In genomic region chr11:103043826-103044688, GRCh38 we compare ENCODE assay signal across 19 cellular contexts. TPM values are rescaled to one million over a fixed set of nuclear protein-coding genes. Genes with fewer than 3 reads are reported as not detected.
A peak's percentile ranks its signal among the peaks of the same experiment; 100 is the strongest.
DNase-seq lines count a peak whose midpoint lies in the region; ATAC-seq, FAIRE-seq and TF ChIP-seq lines count a peak whose summit lies in the region.
"Had no signal": no experiment of that assay in that cellular context is flagged by ENCODE, and none has a peak within 500 bp of the region (broad histone marks: within the 10 kb centered on the region; RNA-seq: fewer than 3 reads in every experiment).

No MANE protein-coding gene starts in this region.

- in situ Hi-C loops in HepG2 (cut with HindIII; ENCODE audit: extremely low pct_ligation_motif_present, low pct_unique_long_range_greater_than_20kb), result no loop called here

- H3K27me3 ChIP-seq in OCI-LY3 (ENCODE audit: low read depth, low read length) (no peaks in the 10 kb centered on the region), HepG2 (ENCODE audit: control insufficient read depth in 1 of 2, insufficient read depth in 2 of 2, low read length in 2 of 2) (no peaks in the 10 kb centered on the region), small intestine (ENCODE audit: control insufficient read depth in 2 of 2, insufficient read depth in 2 of 2, low read length in 2 of 2) (no peaks in the 10 kb centered on the region), heart right ventricle (peaks cover 0 to 5% (median 0%) of the 10 kb centered on the region in 7 donors)
- H3K27me3 ChIP-seq: Peyer's patch had no signal

- TF ChIP-seq POLR2A in HepG2 (IDR thresholded peaks at IDR 0.05; ENCODE audit: insufficient read depth in 1 of 2, low read depth in 2 of 2, low read length in 2 of 2), result no peak

- H3K27ac Mint-ChIP-seq in activated CD4-positive, alpha-beta T cell treated with anti-CD3 and anti-CD28 coated beads for 36 hours, result no peak overlapping the region

- no peak for TF ChIP-seq RAD21 in HepG2 (CRISPR knock-in tag; IDR thresholded peaks at IDR 0.05)

- ATAC-seq in HepG2, result no peak
- ATAC-seq in activated CD4-positive, alpha-beta T cell treated with anti-CD3 and anti-CD28 coated beads for 36 hours, result no peak
- no peak for ATAC-seq in heart right ventricle
- ATAC-seq: GM12878 had no signal

- H3K27ac ChIP-seq in OCI-LY3 (ENCODE audit: low read length) (no peak overlapping the region), HepG2 (ENCODE audit: extremely low read length, insufficient read depth, low read length) (no peak overlapping the region), small intestine (ENCODE audit: low read depth in 1 of 2, low read length in 1 of 2) (no peak overlapping the region), heart right ventricle (no peak overlapping the region)
- H3K27ac ChIP-seq: 22Rv1 had no signal

- H2AFZ ChIP-seq in OCI-LY3 (ENCODE audit: low read depth, low read length), result peak overlapping the region; percentile 60; the same call in 1 of the 2 replicates
- peak overlapping the region; percentile 72 for H2AFZ ChIP-seq in HepG2 (ENCODE audit: low read length)

- H3K9ac ChIP-seq in OCI-LY3 (ENCODE audit: low read length) (no peak overlapping the region), HepG2 (ENCODE audit: insufficient read depth, low read depth, low read length) (no peak overlapping the region)

- intact Hi-C loops in HepG2 (cut with micrococcal nuclease; ENCODE audit: unreplicated experiment) (no loop called here), heart right ventricle (cut with DNase I) (no loop called here)
- intact Hi-C loops in activated CD4-positive, alpha-beta T cell treated with anti-CD3 and anti-CD28 coated beads for 36 hours (cut with DNase I, micrococcal nuclease), result no loop called here

- CTCF ChIA-PET in HepG2 (lab: Yijun Ruan, JAX; ENCODE audit: low intra/inter-chr PET ratio, low total read pairs), result no interaction called here
- CTCF ChIA-PET in activated CD4-positive, alpha-beta T cell treated with anti-CD3 and anti-CD28 coated beads for 36 hours (lab: Charles Lee), result no interaction called here

- H3K36me3 ChIP-seq in OCI-LY3 (replicated peaks; ENCODE audit: low read depth, low read length), result no peaks in the 10 kb centered on the region
- H3K36me3 ChIP-seq in HepG2 (replicated peaks in 1 of 2; ENCODE audit: control insufficient read depth in 1 of 2, insufficient read depth in 2 of 2, low read length in 2 of 2), result no peaks in the 10 kb centered on the region
- H3K36me3 ChIP-seq in small intestine (ENCODE audit: control insufficient read depth in 2 of 2, insufficient read depth in 2 of 2, low read length in 2 of 2), result no peaks in the 10 kb centered on the region
- H3K36me3 ChIP-seq in heart right ventricle, result no peaks in the 10 kb centered on the region
- H3K36me3 ChIP-seq: Peyer's patch had no signal

- peak overlapping the region; percentile 56 for H3K4me2 ChIP-seq in OCI-LY3 (ENCODE audit: low read length)
- peak overlapping the region; percentile 18; the same call in 1 of the 2 replicates for H3K4me2 ChIP-seq in HepG2 (ENCODE audit: low read depth, low read length)

- DNase-seq in DMS53 (lab: John Stamatoyannopoulos, UW), result peak; percentile 35
- DNase-seq in DMS53 treated with DMSO at 0.1 percent for 48 hours (lab: John Stamatoyannopoulos, UW; ENCODE audit: unreplicated experiment), result no peak
- no peak for DNase-seq in HepG2 (ENCODE audit: low spot score)
- peak; percentile 92 for DNase-seq in small intestine
- DNase-seq in activated CD4-positive, alpha-beta T cell treated with anti-CD3 and anti-CD28 coated beads for 36 hours, result no peak
- no peak for DNase-seq in stimulated activated CD4-positive, alpha-beta T cell treated with anti-CD3 and anti-CD28 coated beads, Interleukin-15, amount 100 ng/mL, for 24 hours
- DNase-seq in heart right ventricle, result no peak
- DNase-seq: AML-193, GF-D8, HCEC 1CT, NCI-H1436, NCI-H1930, NCI-H226, NCI-H524, Peyer's patch had no signal

- TF ChIP-seq CTCF in OCI-LY3 (IDR thresholded peaks at IDR 0.05; ENCODE audit: low read depth, low read length), result no peak
- TF ChIP-seq CTCF in HepG2 (CRISPR knock-in tag; IDR thresholded peaks at IDR 0.05), result no peak
- no peak for TF ChIP-seq CTCF in heart right ventricle (IDR thresholded peaks at IDR 0.05)

- POLR2A ChIA-PET in HepG2 (lab: Yijun Ruan, JAX), result no interaction called here
- POLR2A ChIA-PET in activated CD4-positive, alpha-beta T cell treated with anti-CD3 and anti-CD28 coated beads for 36 hours (lab: Charles Lee), result no interaction called here

- peaks cover 7% of the 10 kb centered on the region for H3K27me3 Mint-ChIP-seq in activated CD4-positive, alpha-beta T cell treated with anti-CD3 and anti-CD28 coated beads for 36 hours

- H3K9me3 ChIP-seq in OCI-LY3 (ENCODE audit: insufficient read depth, low read length) (no peaks in the 10 kb centered on the region), HepG2 (ENCODE audit: low read length) (no peaks in the 10 kb centered on the region), small intestine (ENCODE audit: control insufficient read depth, low read depth) (no peaks in the 10 kb centered on the region), heart right ventricle (no peaks in the 10 kb centered on the region)
- H3K9me3 ChIP-seq: Peyer's patch had no signal

- no peak overlapping the region for H3K4me3 Mint-ChIP-seq in activated CD4-positive, alpha-beta T cell treated with anti-CD3 and anti-CD28 coated beads for 36 hours
- H3K4me3 Mint-ChIP-seq: CD14-positive monocyte had no signal

- FAIRE-seq in HepG2 (lab: Jason Lieb, UNC), result no peak
- FAIRE-seq in small intestine (lab: Jason Lieb, UNC), result peak; percentile 55

- no peak for TF ChIP-seq EP300 in HepG2 (IDR thresholded peaks at IDR 0.05; ENCODE audit: low read depth in 2 of 2, low read length in 2 of 2)
- no peak for TF ChIP-seq EP300 in HepG2 (CRISPR knock-in tag; IDR thresholded peaks at IDR 0.05; ENCODE audit: borderline replicate concordance)

- no peaks in the 10 kb centered on the region for H3K9me3 Mint-ChIP-seq in activated CD4-positive, alpha-beta T cell treated with anti-CD3 and anti-CD28 coated beads for 36 hours (ENCODE audit: low read depth)

- no peaks in the 10 kb centered on the region for H3K36me3 Mint-ChIP-seq in activated CD4-positive, alpha-beta T cell treated with anti-CD3 and anti-CD28 coated beads for 36 hours (ENCODE audit: low read depth)
- H3K36me3 Mint-ChIP-seq: CD14-positive monocyte had no signal

- no TSS peak for BruUV-seq in HepG2 (replicated peaks; lab: Mats Ljungman, UMichigan)

- H4K20me1 ChIP-seq in OCI-LY3 (ENCODE audit: insufficient read depth, low read length), result no peaks in the 10 kb centered on the region
- H4K20me1 ChIP-seq in HepG2 (ENCODE audit: insufficient read depth, low read length), result no peaks in the 10 kb centered on the region

- H3K4me1 ChIP-seq in OCI-LY3 (ENCODE audit: low read length) (peaks cover 3% of the 10 kb centered on the region; the same call in 1 of the 2 replicates), HepG2 (ENCODE audit: insufficient read depth, low read length) (no peaks in the 10 kb centered on the region), small intestine (ENCODE audit: control insufficient read depth in 2 of 2, insufficient read depth in 1 of 2, low read depth in 1 of 2, low read length in 1 of 2) (no peaks in the 10 kb centered on the region), heart right ventricle (no peaks in the 10 kb centered on the region)
- H3K4me1 ChIP-seq: Peyer's patch had no signal

- no peaks in the 10 kb centered on the region for H3K4me1 Mint-ChIP-seq in activated CD4-positive, alpha-beta T cell treated with anti-CD3 and anti-CD28 coated beads for 36 hours

- H3K4me3 ChIP-seq in OCI-LY3 (ENCODE audit: low read length) (peak overlapping the region; percentile 62), HepG2 (replicated peaks in 1 of 3; ENCODE audit: insufficient read depth in 1 of 3, low read depth in 2 of 3, low read length in 3 of 3) (no peak overlapping the region), small intestine (ENCODE audit: low read depth in 1 of 2, low read length in 2 of 2) (no peak overlapping the region), heart right ventricle (no peak overlapping the region)
- H3K4me3 ChIP-seq: GM12878, Peyer's patch had no signal

- WGBS in HepG2 (ENCODE audit: low lambda C conversion rate), result 44% methylated on average over 7 of the region's 7 CpGs
- WGBS in small intestine, 3 donors, result 25 to 48% (median 40%) methylated on average over 7 of the region's 7 CpGs
- 71 to 79% methylated on average over 7 of the region's 7 CpGs for WGBS in heart right ventricle, 2 donors

- H3K79me2 ChIP-seq in OCI-LY3 (ENCODE audit: low read length), result no peaks in the 10 kb centered on the region
- H3K79me2 ChIP-seq in HepG2 (ENCODE audit: insufficient read depth, low read length), result no peaks in the 10 kb centered on the region

RNA-seq across cellular contexts. Expression of gene DCUN1D5, which starts 47.9 kb away (rescaled TPM):
- total RNA-seq in HepG2 (2016; rRNA removed; fragmentation: Illumina TruSeq; extraction: Trizol) (46.7 and 57.0 TPM in 2 replicates), heart right ventricle (10 to 100 TPM; 18.7 to 32.6 (median 21.9) TPM)
- 15.7 and 16.9 TPM in 2 replicates for total RNA-seq in HepG2 (2016; cell fraction: cytosol; rRNA removed; fragmentation: Illumina TruSeq; extraction: Trizol; ENCODE audit: low read depth)
- total RNA-seq in HepG2 (2016; cell fraction: insoluble cytoplasmic fraction; rRNA removed; fragmentation: Illumina TruSeq; extraction: Trizol), result 47.7 and 61.6 TPM in 2 replicates
- total RNA-seq in HepG2 (2016; cell fraction: membrane; rRNA removed; fragmentation: Illumina TruSeq; extraction: Trizol), result 26.9 and 31.6 TPM in 2 replicates
- 25.3 and 27.8 TPM in 2 replicates for total RNA-seq in HepG2 (2016; cell fraction: nucleus; rRNA removed; fragmentation: Illumina TruSeq; extraction: Trizol)
- polyA plus RNA-seq in HepG2 (2011; rRNA removed) (24.8 and 32.9 TPM in 2 replicates), small intestine (10 to 100 TPM; 10.5 to 23.7 (median 15.4) TPM), heart right ventricle (10 to 100 TPM in 1 of 2 donors, 1 to 10 TPM in 1; 8.8 to 36.7 TPM)
- 23.0 and 23.6 TPM in 2 replicates for polyA plus RNA-seq in HepG2 (2011; cell fraction: cytosol; rRNA removed)
- polyA plus RNA-seq in HepG2 (2011; cell fraction: nucleus; rRNA removed), result 11.6 and 13.3 TPM in 2 replicates
- polyA plus RNA-seq in HepG2 (2012), result 31.4 and 34.4 TPM in 2 replicates
- 13.8 and 18.6 TPM in 2 replicates for polyA plus RNA-seq in HepG2 (2016; cell fraction: cytosol; fragmentation: Illumina TruSeq; extraction: Trizol; ENCODE audit: low read depth)
- 63.7 and 70.8 TPM in 2 replicates for polyA plus RNA-seq in HepG2 (2016; cell fraction: insoluble cytoplasmic fraction; fragmentation: Illumina TruSeq; extraction: Trizol; ENCODE audit: low read depth)
- 22.8 and 24.5 TPM in 2 replicates for polyA plus RNA-seq in HepG2 (2016; cell fraction: membrane; fragmentation: Illumina TruSeq; extraction: Trizol; ENCODE audit: low read depth)
- polyA plus RNA-seq in HepG2 (2016; cell fraction: nucleus; fragmentation: Illumina TruSeq; extraction: Trizol; ENCODE audit: insufficient read depth, low read depth), result 32.8 and 35.9 TPM in 2 replicates
- polyA minus RNA-seq in HepG2 (2011; rRNA and poly(A)+ RNA removed; ENCODE audit: low replicate concordance), result 6.5 and 9.0 TPM in 2 replicates
- polyA minus RNA-seq in HepG2 (2011; cell fraction: cytosol; rRNA and poly(A)+ RNA removed), result 12.6 and 13.5 TPM in 2 replicates
- 17.9 and 20.6 TPM in 2 replicates for polyA minus RNA-seq in HepG2 (2011; cell fraction: nucleus; rRNA and poly(A)+ RNA removed)
- total RNA-seq in activated CD4-positive, alpha-beta T cell treated with anti-CD3 and anti-CD28 coated beads for 36 hours, result 10 to 100 TPM; 59.2 to 78.1 TPM

Comparison
In these comparisons a context has a peak if more than half of its experiments do, and no peak if none do; other contexts are left out.
1. DNase-seq: peak in DMS53 (single experiment) and small intestine (single experiment); none in DMS53 treated with DMSO at 0.1 percent for 48 hours (single experiment), HepG2 (single experiment), activated CD4-positive, alpha-beta T cell treated with anti-CD3 and anti-CD28 coated beads for 36 hours (single experiment), stimulated activated CD4-positive, alpha-beta T cell treated with anti-CD3 and anti-CD28 coated beads, Interleukin-15, amount 100 ng/mL, for 24 hours (single experiment) and heart right ventricle (0 of 2).